ENCODE assay signal across 1 cellular context in the genomic region with DNA sequence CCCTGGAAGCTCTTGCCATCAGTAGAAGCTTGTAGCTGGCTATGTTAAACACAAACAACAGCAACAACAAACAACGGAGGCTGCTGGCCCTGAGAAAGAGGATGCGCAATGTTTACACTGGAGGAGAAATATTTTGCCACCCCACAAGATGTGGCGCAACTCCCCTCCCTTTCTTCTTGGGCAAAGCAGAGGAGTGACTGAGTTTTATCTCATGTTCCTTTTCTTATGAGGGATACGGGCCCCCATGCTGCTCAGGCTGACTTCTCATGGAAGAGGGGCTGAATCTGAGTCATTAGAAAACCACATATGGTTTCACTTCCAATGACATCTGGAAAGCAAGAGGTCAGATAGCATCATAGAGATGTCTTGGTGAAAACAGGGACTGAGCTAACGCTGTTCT.
TF ChIP-seq lines count a peak whose summit lies in the region.

No MANE protein-coding gene starts in this region.

TF ChIP-seq in WTC11, 78 proteins besides CTCF, POLR2A, EP300 and RAD21:
- TF ChIP-seq, protein P1, sequence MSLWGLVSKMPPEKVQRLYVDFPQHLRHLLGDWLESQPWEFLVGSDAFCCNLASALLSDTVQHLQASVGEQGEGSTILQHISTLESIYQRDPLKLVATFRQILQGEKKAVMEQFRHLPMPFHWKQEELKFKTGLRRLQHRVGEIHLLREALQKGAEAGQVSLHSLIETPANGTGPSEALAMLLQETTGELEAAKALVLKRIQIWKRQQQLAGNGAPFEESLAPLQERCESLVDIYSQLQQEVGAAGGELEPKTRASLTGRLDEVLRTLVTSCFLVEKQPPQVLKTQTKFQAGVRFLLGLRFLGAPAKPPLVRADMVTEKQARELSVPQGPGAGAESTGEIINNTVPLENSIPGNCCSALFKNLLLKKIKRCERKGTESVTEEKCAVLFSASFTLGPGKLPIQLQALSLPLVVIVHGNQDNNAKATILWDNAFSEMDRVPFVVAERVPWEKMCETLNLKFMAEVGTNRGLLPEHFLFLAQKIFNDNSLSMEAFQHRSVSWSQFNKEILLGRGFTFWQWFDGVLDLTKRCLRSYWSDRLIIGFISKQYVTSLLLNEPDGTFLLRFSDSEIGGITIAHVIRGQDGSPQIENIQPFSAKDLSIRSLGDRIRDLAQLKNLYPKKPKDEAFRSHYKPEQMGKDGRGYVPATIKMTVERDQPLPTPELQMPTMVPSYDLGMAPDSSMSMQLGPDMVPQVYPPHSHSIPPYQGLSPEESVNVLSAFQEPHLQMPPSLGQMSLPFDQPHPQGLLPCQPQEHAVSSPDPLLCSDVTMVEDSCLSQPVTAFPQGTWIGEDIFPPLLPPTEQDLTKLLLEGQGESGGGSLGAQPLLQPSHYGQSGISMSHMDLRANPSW (CRISPR knock-in tag; conservative IDR thresholded peaks at IDR 0.05; ENCODE audit: low read depth), result no peak
- TF ChIP-seq FOXJ3 (CRISPR knock-in tag; IDR thresholded peaks at IDR 0.05; ENCODE audit: borderline replicate concordance), result no peak
- TF ChIP-seq, protein P2, sequence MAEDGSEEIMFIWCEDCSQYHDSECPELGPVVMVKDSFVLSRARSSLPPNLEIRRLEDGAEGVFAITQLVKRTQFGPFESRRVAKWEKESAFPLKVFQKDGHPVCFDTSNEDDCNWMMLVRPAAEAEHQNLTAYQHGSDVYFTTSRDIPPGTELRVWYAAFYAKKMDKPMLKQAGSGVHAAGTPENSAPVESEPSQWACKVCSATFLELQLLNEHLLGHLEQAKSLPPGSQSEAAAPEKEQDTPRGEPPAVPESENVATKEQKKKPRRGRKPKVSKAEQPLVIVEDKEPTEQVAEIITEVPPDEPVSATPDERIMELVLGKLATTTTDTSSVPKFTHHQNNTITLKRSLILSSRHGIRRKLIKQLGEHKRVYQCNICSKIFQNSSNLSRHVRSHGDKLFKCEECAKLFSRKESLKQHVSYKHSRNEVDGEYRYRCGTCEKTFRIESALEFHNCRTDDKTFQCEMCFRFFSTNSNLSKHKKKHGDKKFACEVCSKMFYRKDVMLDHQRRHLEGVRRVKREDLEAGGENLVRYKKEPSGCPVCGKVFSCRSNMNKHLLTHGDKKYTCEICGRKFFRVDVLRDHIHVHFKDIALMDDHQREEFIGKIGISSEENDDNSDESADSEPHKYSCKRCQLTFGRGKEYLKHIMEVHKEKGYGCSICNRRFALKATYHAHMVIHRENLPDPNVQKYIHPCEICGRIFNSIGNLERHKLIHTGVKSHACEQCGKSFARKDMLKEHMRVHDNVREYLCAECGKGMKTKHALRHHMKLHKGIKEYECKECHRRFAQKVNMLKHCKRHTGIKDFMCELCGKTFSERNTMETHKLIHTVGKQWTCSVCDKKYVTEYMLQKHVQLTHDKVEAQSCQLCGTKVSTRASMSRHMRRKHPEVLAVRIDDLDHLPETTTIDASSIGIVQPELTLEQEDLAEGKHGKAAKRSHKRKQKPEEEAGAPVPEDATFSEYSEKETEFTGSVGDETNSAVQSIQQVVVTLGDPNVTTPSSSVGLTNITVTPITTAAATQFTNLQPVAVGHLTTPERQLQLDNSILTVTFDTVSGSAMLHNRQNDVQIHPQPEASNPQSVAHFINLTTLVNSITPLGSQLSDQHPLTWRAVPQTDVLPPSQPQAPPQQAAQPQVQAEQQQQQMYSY (CRISPR knock-in tag; IDR thresholded peaks at IDR 0.05), result no peak
TF ChIP-seq in WTC11: peak in this region for 0.
